16 cellular contexts compared by ENCODE assay signal in genomic region chr1:154746620-154747299, GRCh38.
DNase-seq lines count a peak whose midpoint lies in the region; ATAC-seq lines count a peak whose summit lies in the region.
"Had no signal": no experiment of that assay in that cellular context is flagged by ENCODE, and none has a peak within 500 bp of the region (broad histone marks: within the 10 kb centered on the region; RNA-seq: fewer than 3 reads in every experiment).

No MANE protein-coding gene starts in this region.

- H3K9ac ChIP-seq in SK-N-MC (ENCODE audit: insufficient read length): no peak overlapping the region

- H3K36me3 ChIP-seq in SK-N-MC (ENCODE audit: insufficient read depth, low read length): no peaks in the 10 kb centered on the region
- H3K36me3 ChIP-seq: esophagus muscularis mucosa, pancreas, SJSA1, vagina had no signal

- CTCF ChIA-PET in activated naive CD4-positive, alpha-beta T cell treated with anti-CD3 and anti-CD28 coated beads for 36 hours (lab: Charles Lee): interaction anchor here (0.9 to 6.1 kb wide), 6 partner anchors 10 to 187 kb away, joined by 3 to 56 read pairs (median 11); no protein-coding TSS in a partner anchor

- peaks cover 71% of the 10 kb centered on the region for H3K4me1 Mint-ChIP-seq in activated naive CD4-positive, alpha-beta T cell treated with anti-CD3 and anti-CD28 coated beads for 36 hours (ENCODE audit: low read depth)
- peaks cover 37 to 40% of the 10 kb centered on the region in 2 donors for H3K4me1 Mint-ChIP-seq in effector memory CD8-positive, alpha-beta T cell (ENCODE audit: low read depth in 2 of 2)

- H3K27ac Mint-ChIP-seq in activated naive CD4-positive, alpha-beta T cell treated with anti-CD3 and anti-CD28 coated beads for 36 hours: peak overlapping the region; percentile 96
- peak overlapping the region; percentile 63 to 92 for H3K27ac Mint-ChIP-seq in effector memory CD8-positive, alpha-beta T cell

- DNase-seq in activated naive CD4-positive, alpha-beta T cell treated with anti-CD3 and anti-CD28 coated beads for 36 hours: no peak
- no peak for DNase-seq in activated naive CD4-positive, alpha-beta T cell treated with anti-CD3 and anti-CD28 coated beads, Interleukin-2, amount 50 U/mL, for 16 hours
- DNase-seq in SK-N-MC (ENCODE audit: low read depth, low spot score) (no peak), NCI-H187 (lab: John Stamatoyannopoulos, UW) (no peak), foreskin melanocyte (no peak)
- DNase-seq in effector memory CD8-positive, alpha-beta T cell: no peak
- DNase-seq: anterior cingulate cortex, dermis blood vessel endothelial cell, NCI-H2081 treated with DMSO at 0.1 percent for 48 hours, OCI-M1, pancreas had no signal

- H3K9me3 ChIP-seq in SK-N-MC (ENCODE audit: low read depth, low read length): no peaks in the 10 kb centered on the region
- H3K9me3 ChIP-seq: esophagus muscularis mucosa, pancreas, SJSA1, vagina had no signal

- no peaks in the 10 kb centered on the region for H3K9me3 Mint-ChIP-seq in activated naive CD4-positive, alpha-beta T cell treated with anti-CD3 and anti-CD28 coated beads for 36 hours
- no peaks in the 10 kb centered on the region for H3K9me3 Mint-ChIP-seq in effector memory CD8-positive, alpha-beta T cell

- intact Hi-C loops in activated naive CD4-positive, alpha-beta T cell treated with anti-CD3 and anti-CD28 coated beads for 36 hours (cut with micrococcal nuclease): loop anchor here (5.0 kb wide), 1 partner anchor 34 kb away; no protein-coding TSS in a partner anchor

- no peaks in the 10 kb centered on the region for H3K36me3 Mint-ChIP-seq in activated naive CD4-positive, alpha-beta T cell treated with anti-CD3 and anti-CD28 coated beads for 36 hours (ENCODE audit: low read depth)
- H3K36me3 Mint-ChIP-seq in effector memory CD8-positive, alpha-beta T cell (ENCODE audit: insufficient read depth): no peaks in the 10 kb centered on the region

- H3K27me3 Mint-ChIP-seq in activated naive CD4-positive, alpha-beta T cell treated with anti-CD3 and anti-CD28 coated beads for 36 hours (ENCODE audit: low read depth): no peaks in the 10 kb centered on the region
- H3K27me3 Mint-ChIP-seq in effector memory CD8-positive, alpha-beta T cell: peaks cover 20 to 85% of the 10 kb centered on the region in 2 donors

- peak overlapping the region; percentile 69 for H3K4me3 ChIP-seq in SK-N-MC
- H3K4me3 ChIP-seq: esophagus muscularis mucosa, pancreas, SJSA1, vagina had no signal

- H3K27ac ChIP-seq in SK-N-MC (0 out of 2 replicates have a peak overlapping the region, but pooled peaks have one; percentile 22), temporal lobe (ENCODE audit: low read depth, low read length) (peak overlapping the region; percentile 25)
- H3K27ac ChIP-seq: pancreas, SJSA1, vagina had no signal

- ATAC-seq in effector memory CD8-positive, alpha-beta T cell (replicated peaks): no peak
- no peak for ATAC-seq in HG03521 (IDR thresholded peaks at IDR 0.05; ENCODE audit: unreplicated experiment)
- ATAC-seq: pancreas had no signal

- H3K4me3 Mint-ChIP-seq in activated naive CD4-positive, alpha-beta T cell treated with anti-CD3 and anti-CD28 coated beads for 36 hours: peak overlapping the region; percentile 80
- H3K4me3 Mint-ChIP-seq in effector memory CD8-positive, alpha-beta T cell: peak overlapping the region in 1 of 2 donors; percentile 80
